Comparison of ENCODE assay signal across 8 cellular contexts in the genomic region with DNA sequence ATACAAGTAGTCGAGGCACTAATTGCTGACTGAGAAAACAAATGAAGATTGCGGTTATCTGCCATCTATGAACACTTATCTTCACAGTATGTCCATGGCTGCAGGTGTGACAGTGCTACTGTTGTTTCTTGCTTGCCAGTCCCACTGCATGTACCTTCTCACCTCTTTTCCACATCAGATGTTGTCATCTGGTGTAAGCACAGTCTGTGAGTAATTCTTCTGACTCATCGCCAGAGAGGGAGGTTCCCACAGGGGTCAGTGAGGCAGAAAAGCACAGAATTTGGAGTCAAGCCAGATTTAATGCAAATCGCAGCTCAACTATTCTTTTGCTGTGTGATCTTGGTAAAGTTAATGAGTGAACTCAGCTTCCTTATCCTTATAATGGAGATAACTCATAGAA.
A peak's percentile ranks its signal among the peaks of the same experiment; 100 is the strongest.
DNase-seq lines count a peak whose midpoint lies in the region; ATAC-seq, FAIRE-seq and TF ChIP-seq lines count a peak whose summit lies in the region.

No MANE protein-coding gene starts in this region.

- BruUV-seq in Calu3 (replicated peaks; lab: Mats Ljungman, UMichigan) = no TSS peak

- H3K9me3 ChIP-seq in kidney (ENCODE audit: control insufficient read depth in 1 of 2, low read length in 2 of 2) = no peaks in the 10 kb centered on the region

- peak overlapping the region; percentile 98 for H3K27ac Mint-ChIP-seq in Calu3 (ENCODE audit: unreplicated experiment)

- H3K36me3 Mint-ChIP-seq in Calu3 (ENCODE audit: insufficient read depth, unreplicated experiment) = no peaks in the 10 kb centered on the region

- no peak for TF ChIP-seq CTCF in Calu3 (IDR thresholded peaks at IDR 0.05; ENCODE audit: unreplicated experiment)
- TF ChIP-seq CTCF in foreskin fibroblast (IDR thresholded peaks at IDR 0.05; ENCODE audit: low read depth, low read length) = no peak
- TF ChIP-seq CTCF in kidney (IDR thresholded peaks at IDR 0.05; ENCODE audit: borderline replicate concordance, extremely low read depth, insufficient read depth) = no peak

- no peak overlapping the region for H3K9ac ChIP-seq in kidney (ENCODE audit: low read length in 2 of 2)

- no peak overlapping the region for H3K27ac ChIP-seq in kidney (ENCODE audit: low read depth in 2 of 2, low read length in 2 of 2)

- no peak for FAIRE-seq in kidney (lab: Jason Lieb, UNC)

- peak; percentile 93 for ATAC-seq in GM18909 (IDR thresholded peaks at IDR 0.05; ENCODE audit: poor library complexity, unreplicated experiment)
- peak; percentile 70 for ATAC-seq in HG03025 (IDR thresholded peaks at IDR 0.05; ENCODE audit: low FRiP score, unreplicated experiment)

- no peaks in the 10 kb centered on the region for H3K36me3 ChIP-seq in kidney (ENCODE audit: control insufficient read depth in 1 of 2, insufficient read depth in 2 of 2, low read length in 2 of 2)

- DNase-seq in Calu3 = peak; percentile 76
- DNase-seq in NCI-H774 (lab: John Stamatoyannopoulos, UW) = peak; percentile 2
- peak; percentile 80 to 89 for DNase-seq in foreskin fibroblast
- no peak for DNase-seq in UCSD-AML1 (lab: John Stamatoyannopoulos, UW; ENCODE audit: unreplicated experiment)
- no peak for DNase-seq in hippocampal formation (lab: John Stamatoyannopoulos, UW)
- no peak for DNase-seq in kidney

- H3K4me3 ChIP-seq in foreskin fibroblast (ENCODE audit: low read depth in 1 of 2, low read length in 2 of 2) (no peak overlapping the region), kidney (ENCODE audit: low read length in 2 of 2) (no peak overlapping the region)

- intact Hi-C loops in Calu3 (cut with micrococcal nuclease; ENCODE audit: unreplicated experiment) = no loop called here
- intact Hi-C loops in kidney (cut with DNase I) = no loop called here

- CTCF ChIA-PET in Calu3 (lab: Charles Lee) = interaction anchor here (0.9 kb wide), 1 partner anchor 8 kb away, joined by 3 read pairs; no protein-coding TSS in a partner anchor

- H3K27me3 Mint-ChIP-seq in Calu3 (ENCODE audit: unreplicated experiment) = no peaks in the 10 kb centered on the region

- peaks cover 40% of the 10 kb centered on the region for H3K4me1 Mint-ChIP-seq in Calu3 (ENCODE audit: low read depth, unreplicated experiment)

- H3K9me3 Mint-ChIP-seq in Calu3 (ENCODE audit: low read depth, unreplicated experiment) = peaks cover 3% of the 10 kb centered on the region

- no peaks in the 10 kb centered on the region for H3K4me1 ChIP-seq in kidney (ENCODE audit: control insufficient read depth in 1 of 2, insufficient read depth in 1 of 2, low read depth in 1 of 2, low read length in 2 of 2)

- H3K4me3 Mint-ChIP-seq in Calu3 (ENCODE audit: low read depth, unreplicated experiment) = peak overlapping the region; percentile 30

Comparison
In these comparisons a context has a peak if more than half of its experiments do, and no peak if none do; other contexts are left out.
1. DNase-seq: peak in Calu3 (single experiment), NCI-H774 (single experiment) and foreskin fibroblast (2 of 2); none in UCSD-AML1 (single experiment), hippocampal formation (0 of 2) and kidney (single experiment).